In the genomic region with DNA sequence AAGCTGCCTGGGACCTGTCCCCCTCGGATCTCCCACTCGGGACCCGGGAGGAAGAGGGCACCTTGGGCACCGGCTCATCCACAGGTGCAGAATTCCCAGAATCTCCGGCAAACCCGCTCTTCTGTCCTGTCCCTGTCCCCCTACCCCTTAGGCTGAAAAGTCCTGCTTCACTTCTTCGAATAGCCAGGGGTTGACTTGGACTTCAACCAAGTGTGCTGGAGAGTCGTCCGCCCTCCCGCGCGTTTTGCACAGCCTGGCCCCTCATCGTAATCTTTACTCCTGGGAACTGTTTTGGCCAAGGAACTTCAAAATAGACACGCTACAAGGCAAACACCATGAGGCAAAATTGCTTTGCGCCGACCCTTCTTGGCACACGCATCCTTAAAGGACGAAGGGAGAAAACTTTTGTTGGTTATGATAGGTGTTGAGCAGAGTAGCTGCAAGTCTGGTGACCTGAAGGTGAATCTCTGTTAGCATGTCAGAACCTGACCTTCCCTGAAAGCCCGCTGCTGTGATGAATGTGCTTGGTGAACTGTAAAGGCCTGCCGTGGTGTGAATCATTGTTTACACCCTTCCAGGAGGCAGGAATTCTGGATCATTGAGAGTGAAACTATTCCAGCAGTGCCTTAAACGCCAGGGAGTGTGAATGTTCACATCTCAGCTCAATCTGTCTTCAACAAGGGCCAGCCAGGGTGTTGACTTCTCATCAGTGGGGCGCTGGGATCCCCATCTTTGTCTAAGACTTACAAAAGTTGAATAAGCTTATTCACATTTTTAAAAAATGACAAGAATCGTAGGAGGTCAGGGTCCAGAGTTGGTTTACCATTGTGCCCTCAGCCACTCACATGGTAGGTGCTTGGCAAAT, we compare ENCODE assay signal across 1 cellular context.
TF ChIP-seq lines count a peak whose summit lies in the region.

No MANE protein-coding gene starts in this region.

TF ChIP-seq in HepG2, 621 proteins besides CTCF, POLR2A, EP300 and RAD21 (continued from another document and continues in another):
- TF ChIP-seq, protein P1, sequence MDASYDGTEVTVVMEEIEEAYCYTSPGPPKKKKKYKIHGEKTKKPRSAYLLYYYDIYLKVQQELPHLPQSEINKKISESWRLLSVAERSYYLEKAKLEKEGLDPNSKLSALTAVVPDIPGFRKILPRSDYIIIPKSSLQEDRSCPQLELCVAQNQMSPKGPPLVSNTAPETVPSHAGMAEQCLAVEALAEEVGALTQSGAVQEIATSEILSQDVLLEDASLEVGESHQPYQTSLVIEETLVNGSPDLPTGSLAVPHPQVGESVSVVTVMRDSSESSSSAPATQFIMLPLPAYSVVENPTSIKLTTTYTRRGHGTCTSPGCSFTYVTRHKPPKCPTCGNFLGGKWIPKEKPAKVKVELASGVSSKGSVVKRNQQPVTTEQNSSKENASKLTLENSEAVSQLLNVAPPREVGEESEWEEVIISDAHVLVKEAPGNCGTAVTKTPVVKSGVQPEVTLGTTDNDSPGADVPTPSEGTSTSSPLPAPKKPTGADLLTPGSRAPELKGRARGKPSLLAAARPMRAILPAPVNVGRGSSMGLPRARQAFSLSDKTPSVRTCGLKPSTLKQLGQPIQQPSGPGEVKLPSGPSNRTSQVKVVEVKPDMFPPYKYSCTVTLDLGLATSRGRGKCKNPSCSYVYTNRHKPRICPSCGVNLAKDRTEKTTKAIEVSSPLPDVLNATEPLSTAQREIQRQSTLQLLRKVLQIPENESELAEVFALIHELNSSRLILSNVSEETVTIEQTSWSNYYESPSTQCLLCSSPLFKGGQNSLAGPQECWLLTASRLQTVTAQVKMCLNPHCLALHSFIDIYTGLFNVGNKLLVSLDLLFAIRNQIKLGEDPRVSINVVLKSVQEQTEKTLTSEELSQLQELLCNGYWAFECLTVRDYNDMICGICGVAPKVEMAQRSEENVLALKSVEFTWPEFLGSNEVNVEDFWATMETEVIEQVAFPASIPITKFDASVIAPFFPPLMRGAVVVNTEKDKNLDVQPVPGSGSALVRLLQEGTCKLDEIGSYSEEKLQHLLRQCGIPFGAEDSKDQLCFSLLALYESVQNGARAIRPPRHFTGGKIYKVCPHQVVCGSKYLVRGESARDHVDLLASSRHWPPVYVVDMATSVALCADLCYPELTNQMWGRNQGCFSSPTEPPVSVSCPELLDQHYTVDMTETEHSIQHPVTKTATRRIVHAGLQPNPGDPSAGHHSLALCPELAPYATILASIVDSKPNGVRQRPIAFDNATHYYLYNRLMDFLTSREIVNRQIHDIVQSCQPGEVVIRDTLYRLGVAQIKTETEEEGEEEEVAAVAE (CRISPR knock-in tag; IDR thresholded peaks at IDR 0.05; ENCODE audit: borderline replicate concordance), result peak; percentile 65
- peak; percentile 20; the same call in 1 of the 2 replicates for TF ChIP-seq PHF8 (CRISPR knock-in tag; IDR thresholded peaks at IDR 0.05)
- TF ChIP-seq, protein P2, sequence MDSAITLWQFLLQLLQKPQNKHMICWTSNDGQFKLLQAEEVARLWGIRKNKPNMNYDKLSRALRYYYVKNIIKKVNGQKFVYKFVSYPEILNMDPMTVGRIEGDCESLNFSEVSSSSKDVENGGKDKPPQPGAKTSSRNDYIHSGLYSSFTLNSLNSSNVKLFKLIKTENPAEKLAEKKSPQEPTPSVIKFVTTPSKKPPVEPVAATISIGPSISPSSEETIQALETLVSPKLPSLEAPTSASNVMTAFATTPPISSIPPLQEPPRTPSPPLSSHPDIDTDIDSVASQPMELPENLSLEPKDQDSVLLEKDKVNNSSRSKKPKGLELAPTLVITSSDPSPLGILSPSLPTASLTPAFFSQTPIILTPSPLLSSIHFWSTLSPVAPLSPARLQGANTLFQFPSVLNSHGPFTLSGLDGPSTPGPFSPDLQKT (CRISPR knock-in tag; IDR thresholded peaks at IDR 0.05; ENCODE audit: borderline replicate concordance), result no peak
- TF ChIP-seq, protein P3, sequence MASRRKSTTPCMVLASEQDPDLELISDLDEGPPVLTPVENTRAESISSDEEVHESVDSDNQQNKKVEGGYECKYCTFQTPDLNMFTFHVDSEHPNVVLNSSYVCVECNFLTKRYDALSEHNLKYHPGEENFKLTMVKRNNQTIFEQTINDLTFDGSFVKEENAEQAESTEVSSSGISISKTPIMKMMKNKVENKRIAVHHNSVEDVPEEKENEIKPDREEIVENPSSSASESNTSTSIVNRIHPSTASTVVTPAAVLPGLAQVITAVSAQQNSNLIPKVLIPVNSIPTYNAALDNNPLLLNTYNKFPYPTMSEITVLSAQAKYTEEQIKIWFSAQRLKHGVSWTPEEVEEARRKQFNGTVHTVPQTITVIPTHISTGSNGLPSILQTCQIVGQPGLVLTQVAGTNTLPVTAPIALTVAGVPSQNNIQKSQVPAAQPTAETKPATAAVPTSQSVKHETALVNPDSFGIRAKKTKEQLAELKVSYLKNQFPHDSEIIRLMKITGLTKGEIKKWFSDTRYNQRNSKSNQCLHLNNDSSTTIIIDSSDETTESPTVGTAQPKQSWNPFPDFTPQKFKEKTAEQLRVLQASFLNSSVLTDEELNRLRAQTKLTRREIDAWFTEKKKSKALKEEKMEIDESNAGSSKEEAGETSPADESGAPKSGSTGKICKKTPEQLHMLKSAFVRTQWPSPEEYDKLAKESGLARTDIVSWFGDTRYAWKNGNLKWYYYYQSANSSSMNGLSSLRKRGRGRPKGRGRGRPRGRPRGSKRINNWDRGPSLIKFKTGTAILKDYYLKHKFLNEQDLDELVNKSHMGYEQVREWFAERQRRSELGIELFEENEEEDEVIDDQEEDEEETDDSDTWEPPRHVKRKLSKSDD (CRISPR knock-in tag; IDR thresholded peaks at IDR 0.05; ENCODE audit: low read depth), result peak; percentile 30; the same call in 1 of the 2 replicates
- no peak for TF ChIP-seq ETV6 (CRISPR knock-in tag; conservative IDR thresholded peaks at IDR 0.05)
- TF ChIP-seq, protein P4, sequence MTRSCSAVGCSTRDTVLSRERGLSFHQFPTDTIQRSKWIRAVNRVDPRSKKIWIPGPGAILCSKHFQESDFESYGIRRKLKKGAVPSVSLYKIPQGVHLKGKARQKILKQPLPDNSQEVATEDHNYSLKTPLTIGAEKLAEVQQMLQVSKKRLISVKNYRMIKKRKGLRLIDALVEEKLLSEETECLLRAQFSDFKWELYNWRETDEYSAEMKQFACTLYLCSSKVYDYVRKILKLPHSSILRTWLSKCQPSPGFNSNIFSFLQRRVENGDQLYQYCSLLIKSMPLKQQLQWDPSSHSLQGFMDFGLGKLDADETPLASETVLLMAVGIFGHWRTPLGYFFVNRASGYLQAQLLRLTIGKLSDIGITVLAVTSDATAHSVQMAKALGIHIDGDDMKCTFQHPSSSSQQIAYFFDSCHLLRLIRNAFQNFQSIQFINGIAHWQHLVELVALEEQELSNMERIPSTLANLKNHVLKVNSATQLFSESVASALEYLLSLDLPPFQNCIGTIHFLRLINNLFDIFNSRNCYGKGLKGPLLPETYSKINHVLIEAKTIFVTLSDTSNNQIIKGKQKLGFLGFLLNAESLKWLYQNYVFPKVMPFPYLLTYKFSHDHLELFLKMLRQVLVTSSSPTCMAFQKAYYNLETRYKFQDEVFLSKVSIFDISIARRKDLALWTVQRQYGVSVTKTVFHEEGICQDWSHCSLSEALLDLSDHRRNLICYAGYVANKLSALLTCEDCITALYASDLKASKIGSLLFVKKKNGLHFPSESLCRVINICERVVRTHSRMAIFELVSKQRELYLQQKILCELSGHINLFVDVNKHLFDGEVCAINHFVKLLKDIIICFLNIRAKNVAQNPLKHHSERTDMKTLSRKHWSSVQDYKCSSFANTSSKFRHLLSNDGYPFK (CRISPR knock-in tag; IDR thresholded peaks at IDR 0.05; ENCODE audit: borderline replicate concordance), result peak; percentile 44; the same call in 1 of the 2 replicates
- TF ChIP-seq PLRG1 (conservative IDR thresholded peaks at IDR 0.05), result no peak
- TF ChIP-seq, protein P5, sequence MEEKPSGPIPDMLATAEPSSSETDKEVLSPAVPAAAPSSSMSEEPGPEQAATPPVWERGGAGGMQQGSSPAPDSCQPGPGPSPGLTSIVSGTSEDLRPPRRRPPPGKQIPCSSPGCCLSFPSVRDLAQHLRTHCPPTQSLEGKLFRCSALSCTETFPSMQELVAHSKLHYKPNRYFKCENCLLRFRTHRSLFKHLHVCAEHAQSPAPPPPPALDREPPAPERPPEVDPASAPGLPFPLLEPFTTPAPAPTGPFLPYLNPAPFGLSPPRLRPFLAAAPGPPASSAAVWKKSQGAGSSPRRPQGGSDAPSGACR (CRISPR knock-in tag; IDR thresholded peaks at IDR 0.05), result 0 out of 2 replicates have a peak, but pooled peaks have one; percentile 38
- peak; percentile 63 for TF ChIP-seq HMG20B (CRISPR knock-in tag; conservative IDR thresholded peaks at IDR 0.05)
- TF ChIP-seq, protein P6, sequence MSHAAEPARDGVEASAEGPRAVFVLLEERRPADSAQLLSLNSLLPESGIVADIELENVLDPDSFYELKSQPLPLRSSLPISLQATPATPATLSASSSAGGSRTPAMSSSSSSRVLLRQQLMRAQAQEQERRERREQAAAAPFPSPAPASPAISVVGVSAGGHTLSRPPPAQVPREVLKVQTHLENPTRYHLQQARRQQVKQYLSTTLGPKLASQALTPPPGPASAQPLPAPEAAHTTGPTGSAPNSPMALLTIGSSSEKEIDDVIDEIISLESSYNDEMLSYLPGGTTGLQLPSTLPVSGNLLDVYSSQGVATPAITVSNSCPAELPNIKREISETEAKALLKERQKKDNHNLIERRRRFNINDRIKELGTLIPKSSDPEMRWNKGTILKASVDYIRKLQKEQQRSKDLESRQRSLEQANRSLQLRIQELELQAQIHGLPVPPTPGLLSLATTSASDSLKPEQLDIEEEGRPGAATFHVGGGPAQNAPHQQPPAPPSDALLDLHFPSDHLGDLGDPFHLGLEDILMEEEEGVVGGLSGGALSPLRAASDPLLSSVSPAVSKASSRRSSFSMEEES (CRISPR knock-in tag; IDR thresholded peaks at IDR 0.05), result peak; percentile 19; the same call in 1 of the 2 replicates
- TF ChIP-seq, protein P7, sequence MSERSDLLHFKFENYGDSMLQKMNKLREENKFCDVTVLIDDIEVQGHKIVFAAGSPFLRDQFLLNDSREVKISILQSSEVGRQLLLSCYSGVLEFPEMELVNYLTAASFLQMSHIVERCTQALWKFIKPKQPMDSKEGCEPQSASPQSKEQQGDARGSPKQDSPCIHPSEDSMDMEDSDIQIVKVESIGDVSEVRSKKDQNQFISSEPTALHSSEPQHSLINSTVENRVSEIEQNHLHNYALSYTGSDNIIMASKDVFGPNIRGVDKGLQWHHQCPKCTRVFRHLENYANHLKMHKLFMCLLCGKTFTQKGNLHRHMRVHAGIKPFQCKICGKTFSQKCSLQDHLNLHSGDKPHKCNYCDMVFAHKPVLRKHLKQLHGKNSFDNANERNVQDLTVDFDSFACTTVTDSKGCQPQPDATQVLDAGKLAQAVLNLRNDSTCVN (CRISPR knock-in tag; IDR thresholded peaks at IDR 0.05; ENCODE audit: borderline replicate concordance), result peak; percentile 51; the same call in 1 of the 2 replicates
- peak; percentile 55; the same call in 1 of the 2 replicates for TF ChIP-seq ZNF563 (CRISPR knock-in tag; IDR thresholded peaks at IDR 0.05)
- TF ChIP-seq, protein P8, sequence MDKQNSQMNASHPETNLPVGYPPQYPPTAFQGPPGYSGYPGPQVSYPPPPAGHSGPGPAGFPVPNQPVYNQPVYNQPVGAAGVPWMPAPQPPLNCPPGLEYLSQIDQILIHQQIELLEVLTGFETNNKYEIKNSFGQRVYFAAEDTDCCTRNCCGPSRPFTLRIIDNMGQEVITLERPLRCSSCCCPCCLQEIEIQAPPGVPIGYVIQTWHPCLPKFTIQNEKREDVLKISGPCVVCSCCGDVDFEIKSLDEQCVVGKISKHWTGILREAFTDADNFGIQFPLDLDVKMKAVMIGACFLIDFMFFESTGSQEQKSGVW (CRISPR knock-in tag; IDR thresholded peaks at IDR 0.05; ENCODE audit: borderline replicate concordance), result no peak; the same call in 1 of the 2 replicates
- TF ChIP-seq, protein P9, sequence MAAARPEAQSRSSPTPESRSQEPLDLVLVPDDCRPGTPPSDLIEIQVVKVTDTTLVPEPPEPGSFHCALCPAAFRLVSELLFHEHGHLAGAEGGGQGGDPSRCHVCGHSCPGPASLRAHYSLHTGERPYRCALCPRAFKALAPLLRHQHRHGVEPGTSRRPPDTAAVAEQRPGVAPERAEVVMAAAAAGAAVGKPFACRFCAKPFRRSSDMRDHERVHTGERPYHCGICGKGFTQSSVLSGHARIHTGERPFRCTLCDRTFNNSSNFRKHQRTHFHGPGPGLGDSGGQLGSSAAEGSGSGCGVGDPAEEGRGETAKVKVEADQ (CRISPR knock-in tag; IDR thresholded peaks at IDR 0.05; ENCODE audit: borderline replicate concordance), result no peak
- peak; percentile 24; the same call in 1 of the 2 replicates for TF ChIP-seq POGZ (CRISPR knock-in tag; IDR thresholded peaks at IDR 0.05)
- peak; percentile 88 for TF ChIP-seq SAP130 (CRISPR knock-in tag; IDR thresholded peaks at IDR 0.05; ENCODE audit: low read depth)
- TF ChIP-seq ZSCAN9 (CRISPR knock-in tag; IDR thresholded peaks at IDR 0.05; ENCODE audit: borderline replicate concordance), result peak; percentile 76
- 0 out of 2 replicates have a peak, but pooled peaks have one; percentile 41 for TF ChIP-seq SNAI1 (CRISPR knock-in tag; IDR thresholded peaks at IDR 0.05; ENCODE audit: borderline replicate concordance)
- TF ChIP-seq FOSL1 (CRISPR knock-in tag; IDR thresholded peaks at IDR 0.05; ENCODE audit: borderline replicate concordance), result peak; percentile 50; the same call in 1 of the 2 replicates
- no peak for TF ChIP-seq MAFF (IDR thresholded peaks at IDR 0.05; ENCODE audit: low read depth, low read length)
- TF ChIP-seq RARA (CRISPR knock-in tag; IDR thresholded peaks at IDR 0.05), result peak; percentile 75
- peak; percentile 34; the same call in 1 of the 2 replicates for TF ChIP-seq SIN3A (IDR thresholded peaks at IDR 0.05; ENCODE audit: borderline replicate concordance, low read depth, low read length)
- TF ChIP-seq, protein P10, sequence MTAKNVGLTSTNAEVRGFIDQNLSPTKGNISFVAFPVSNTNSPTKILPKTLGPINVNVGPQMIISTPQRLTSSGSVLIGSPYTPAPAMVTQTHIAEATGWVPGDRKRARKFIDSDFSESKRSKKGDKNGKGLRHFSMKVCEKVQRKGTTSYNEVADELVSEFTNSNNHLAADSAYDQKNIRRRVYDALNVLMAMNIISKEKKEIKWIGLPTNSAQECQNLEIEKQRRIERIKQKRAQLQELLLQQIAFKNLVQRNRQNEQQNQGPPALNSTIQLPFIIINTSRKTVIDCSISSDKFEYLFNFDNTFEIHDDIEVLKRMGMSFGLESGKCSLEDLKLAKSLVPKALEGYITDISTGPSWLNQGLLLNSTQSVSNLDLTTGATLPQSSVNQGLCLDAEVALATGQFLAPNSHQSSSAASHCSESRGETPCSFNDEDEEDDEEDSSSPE (CRISPR knock-in tag; IDR thresholded peaks at IDR 0.05), result peak; percentile 20; the same call in 1 of the 2 replicates
- 0 out of 2 replicates have a peak, but pooled peaks have one; percentile 17 for TF ChIP-seq ZNF441 (CRISPR knock-in tag; IDR thresholded peaks at IDR 0.05; ENCODE audit: borderline replicate concordance)
- TF ChIP-seq ZNF792 (CRISPR knock-in tag; IDR thresholded peaks at IDR 0.05), result peak; percentile 56; the same call in 1 of the 2 replicates
- no peak for TF ChIP-seq HOXA5 (CRISPR knock-in tag; IDR thresholded peaks at IDR 0.05)
- peak; percentile 37; the same call in 1 of the 2 replicates for TF ChIP-seq MXD4 (CRISPR knock-in tag; IDR thresholded peaks at IDR 0.05)
- peak; percentile 77 for TF ChIP-seq GATAD2A (CRISPR knock-in tag; IDR thresholded peaks at IDR 0.05)
- peak; percentile 39 for TF ChIP-seq CBX1 (IDR thresholded peaks at IDR 0.05; ENCODE audit: low read depth)
- peak in 1 of 2 experiments; percentile 25; a peak in 1 of 4 replicates for TF ChIP-seq NR2F1 (CRISPR knock-in tag; IDR thresholded peaks at IDR 0.05)
- TF ChIP-seq ZNF451 (CRISPR knock-in tag; IDR thresholded peaks at IDR 0.05), result peak; percentile 32; the same call in 1 of the 2 replicates
- TF ChIP-seq REPIN1 (CRISPR knock-in tag; IDR thresholded peaks at IDR 0.05; ENCODE audit: borderline replicate concordance, low read depth), result peak; percentile 45
- TF ChIP-seq IKZF4 (CRISPR knock-in tag; IDR thresholded peaks at IDR 0.05; ENCODE audit: borderline replicate concordance, low read depth, not compliant biosample characterization), result no peak
- peak; percentile 4; the same call in 1 of the 2 replicates for TF ChIP-seq HNF4A (CRISPR knock-in tag; IDR thresholded peaks at IDR 0.05)
